Comparison of ENCODE assay signal across 1 cellular context in the genomic region with DNA sequence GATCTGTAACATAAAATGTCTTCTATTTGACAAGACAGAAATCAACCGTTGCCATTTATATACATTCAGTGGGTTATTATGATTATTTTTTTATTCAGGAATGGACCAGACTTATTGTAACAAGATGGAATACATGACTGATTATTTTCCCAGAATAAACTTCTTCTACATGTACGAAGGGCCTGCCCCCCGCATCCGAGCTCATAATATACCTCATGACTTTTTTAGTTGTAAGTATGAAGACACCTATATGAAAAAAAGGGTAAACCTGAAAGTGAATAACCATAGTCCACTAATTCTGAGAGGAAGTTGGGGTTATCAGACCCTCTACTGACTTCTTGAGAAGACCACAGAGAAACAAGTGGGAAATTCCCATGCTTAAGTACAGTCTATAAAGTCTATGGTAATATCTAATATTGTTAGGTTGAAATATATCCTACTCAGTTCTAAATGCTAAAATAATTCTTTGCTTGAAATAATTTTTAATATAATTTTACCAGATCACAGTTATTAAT.
A peak's percentile ranks its signal among the peaks of the same experiment; 100 is the strongest.
TF ChIP-seq lines count a peak whose summit lies in the region.

No MANE protein-coding gene starts in this region.

TF ChIP-seq in GM12878, 131 proteins besides CTCF, POLR2A, EP300 and RAD21 (continued from another document):
- TF ChIP-seq, protein P1, sequence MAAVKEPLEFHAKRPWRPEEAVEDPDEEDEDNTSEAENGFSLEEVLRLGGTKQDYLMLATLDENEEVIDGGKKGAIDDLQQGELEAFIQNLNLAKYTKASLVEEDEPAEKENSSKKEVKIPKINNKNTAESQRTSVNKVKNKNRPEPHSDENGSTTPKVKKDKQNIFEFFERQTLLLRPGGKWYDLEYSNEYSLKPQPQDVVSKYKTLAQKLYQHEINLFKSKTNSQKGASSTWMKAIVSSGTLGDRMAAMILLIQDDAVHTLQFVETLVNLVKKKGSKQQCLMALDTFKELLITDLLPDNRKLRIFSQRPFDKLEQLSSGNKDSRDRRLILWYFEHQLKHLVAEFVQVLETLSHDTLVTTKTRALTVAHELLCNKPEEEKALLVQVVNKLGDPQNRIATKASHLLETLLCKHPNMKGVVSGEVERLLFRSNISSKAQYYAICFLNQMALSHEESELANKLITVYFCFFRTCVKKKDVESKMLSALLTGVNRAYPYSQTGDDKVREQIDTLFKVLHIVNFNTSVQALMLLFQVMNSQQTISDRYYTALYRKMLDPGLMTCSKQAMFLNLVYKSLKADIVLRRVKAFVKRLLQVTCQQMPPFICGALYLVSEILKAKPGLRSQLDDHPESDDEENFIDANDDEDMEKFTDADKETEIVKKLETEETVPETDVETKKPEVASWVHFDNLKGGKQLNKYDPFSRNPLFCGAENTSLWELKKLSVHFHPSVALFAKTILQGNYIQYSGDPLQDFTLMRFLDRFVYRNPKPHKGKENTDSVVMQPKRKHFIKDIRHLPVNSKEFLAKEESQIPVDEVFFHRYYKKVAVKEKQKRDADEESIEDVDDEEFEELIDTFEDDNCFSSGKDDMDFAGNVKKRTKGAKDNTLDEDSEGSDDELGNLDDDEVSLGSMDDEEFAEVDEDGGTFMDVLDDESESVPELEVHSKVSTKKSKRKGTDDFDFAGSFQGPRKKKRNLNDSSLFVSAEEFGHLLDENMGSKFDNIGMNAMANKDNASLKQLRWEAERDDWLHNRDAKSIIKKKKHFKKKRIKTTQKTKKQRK (IDR thresholded peaks at IDR 0.05; ENCODE audit: low read depth, low read length), result no peak
- TF ChIP-seq, protein P2, sequence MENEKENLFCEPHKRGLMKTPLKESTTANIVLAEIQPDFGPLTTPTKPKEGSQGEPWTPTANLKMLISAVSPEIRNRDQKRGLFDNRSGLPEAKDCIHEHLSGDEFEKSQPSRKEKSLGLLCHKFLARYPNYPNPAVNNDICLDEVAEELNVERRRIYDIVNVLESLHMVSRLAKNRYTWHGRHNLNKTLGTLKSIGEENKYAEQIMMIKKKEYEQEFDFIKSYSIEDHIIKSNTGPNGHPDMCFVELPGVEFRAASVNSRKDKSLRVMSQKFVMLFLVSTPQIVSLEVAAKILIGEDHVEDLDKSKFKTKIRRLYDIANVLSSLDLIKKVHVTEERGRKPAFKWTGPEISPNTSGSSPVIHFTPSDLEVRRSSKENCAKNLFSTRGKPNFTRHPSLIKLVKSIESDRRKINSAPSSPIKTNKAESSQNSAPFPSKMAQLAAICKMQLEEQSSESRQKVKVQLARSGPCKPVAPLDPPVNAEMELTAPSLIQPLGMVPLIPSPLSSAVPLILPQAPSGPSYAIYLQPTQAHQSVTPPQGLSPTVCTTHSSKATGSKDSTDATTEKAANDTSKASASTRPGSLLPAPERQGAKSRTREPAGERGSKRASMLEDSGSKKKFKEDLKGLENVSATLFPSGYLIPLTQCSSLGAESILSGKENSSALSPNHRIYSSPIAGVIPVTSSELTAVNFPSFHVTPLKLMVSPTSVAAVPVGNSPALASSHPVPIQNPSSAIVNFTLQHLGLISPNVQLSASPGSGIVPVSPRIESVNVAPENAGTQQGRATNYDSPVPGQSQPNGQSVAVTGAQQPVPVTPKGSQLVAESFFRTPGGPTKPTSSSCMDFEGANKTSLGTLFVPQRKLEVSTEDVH (IDR thresholded peaks at IDR 0.05; ENCODE audit: low read depth, partially characterized antibody), result no peak
- TF ChIP-seq NFIC (IDR thresholded peaks at IDR 0.05; ENCODE audit: low read depth, low read length), result peak; percentile 95
- TF ChIP-seq HCFC1 (IDR thresholded peaks at IDR 0.05; ENCODE audit: low read length), result no peak
- TF ChIP-seq KLF5 (IDR thresholded peaks at IDR 0.05; ENCODE audit: partially characterized antibody), result no peak
- TF ChIP-seq ZNF622 (IDR thresholded peaks at IDR 0.05), result no peak
- no peak for TF ChIP-seq POLR2AphosphoS2 (IDR thresholded peaks at IDR 0.05; ENCODE audit: low read depth, low read length)
- TF ChIP-seq SREBF2 (IDR thresholded peaks at IDR 0.05; ENCODE audit: low read length), result no peak
- no peak for TF ChIP-seq SMAD5 (IDR thresholded peaks at IDR 0.05; ENCODE audit: low read depth)
- TF ChIP-seq, protein P3, sequence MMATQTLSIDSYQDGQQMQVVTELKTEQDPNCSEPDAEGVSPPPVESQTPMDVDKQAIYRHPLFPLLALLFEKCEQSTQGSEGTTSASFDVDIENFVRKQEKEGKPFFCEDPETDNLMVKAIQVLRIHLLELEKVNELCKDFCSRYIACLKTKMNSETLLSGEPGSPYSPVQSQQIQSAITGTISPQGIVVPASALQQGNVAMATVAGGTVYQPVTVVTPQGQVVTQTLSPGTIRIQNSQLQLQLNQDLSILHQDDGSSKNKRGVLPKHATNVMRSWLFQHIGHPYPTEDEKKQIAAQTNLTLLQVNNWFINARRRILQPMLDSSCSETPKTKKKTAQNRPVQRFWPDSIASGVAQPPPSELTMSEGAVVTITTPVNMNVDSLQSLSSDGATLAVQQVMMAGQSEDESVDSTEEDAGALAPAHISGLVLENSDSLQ (IDR thresholded peaks at IDR 0.05), result no peak
- TF ChIP-seq NR2F1 (conservative IDR thresholded peaks at IDR 0.05), result peak; percentile 67
- peak; percentile 60; the same call in 1 of the 2 replicates for TF ChIP-seq GABPA (IDR thresholded peaks at IDR 0.05; ENCODE audit: low read depth)
- no peak for TF ChIP-seq TAF1 (IDR thresholded peaks at IDR 0.05; ENCODE audit: borderline replicate concordance, low read depth, low read length)
- TF ChIP-seq SIN3A (IDR thresholded peaks at IDR 0.05; ENCODE audit: low read depth, low read length), result no peak
- TF ChIP-seq, protein P4, sequence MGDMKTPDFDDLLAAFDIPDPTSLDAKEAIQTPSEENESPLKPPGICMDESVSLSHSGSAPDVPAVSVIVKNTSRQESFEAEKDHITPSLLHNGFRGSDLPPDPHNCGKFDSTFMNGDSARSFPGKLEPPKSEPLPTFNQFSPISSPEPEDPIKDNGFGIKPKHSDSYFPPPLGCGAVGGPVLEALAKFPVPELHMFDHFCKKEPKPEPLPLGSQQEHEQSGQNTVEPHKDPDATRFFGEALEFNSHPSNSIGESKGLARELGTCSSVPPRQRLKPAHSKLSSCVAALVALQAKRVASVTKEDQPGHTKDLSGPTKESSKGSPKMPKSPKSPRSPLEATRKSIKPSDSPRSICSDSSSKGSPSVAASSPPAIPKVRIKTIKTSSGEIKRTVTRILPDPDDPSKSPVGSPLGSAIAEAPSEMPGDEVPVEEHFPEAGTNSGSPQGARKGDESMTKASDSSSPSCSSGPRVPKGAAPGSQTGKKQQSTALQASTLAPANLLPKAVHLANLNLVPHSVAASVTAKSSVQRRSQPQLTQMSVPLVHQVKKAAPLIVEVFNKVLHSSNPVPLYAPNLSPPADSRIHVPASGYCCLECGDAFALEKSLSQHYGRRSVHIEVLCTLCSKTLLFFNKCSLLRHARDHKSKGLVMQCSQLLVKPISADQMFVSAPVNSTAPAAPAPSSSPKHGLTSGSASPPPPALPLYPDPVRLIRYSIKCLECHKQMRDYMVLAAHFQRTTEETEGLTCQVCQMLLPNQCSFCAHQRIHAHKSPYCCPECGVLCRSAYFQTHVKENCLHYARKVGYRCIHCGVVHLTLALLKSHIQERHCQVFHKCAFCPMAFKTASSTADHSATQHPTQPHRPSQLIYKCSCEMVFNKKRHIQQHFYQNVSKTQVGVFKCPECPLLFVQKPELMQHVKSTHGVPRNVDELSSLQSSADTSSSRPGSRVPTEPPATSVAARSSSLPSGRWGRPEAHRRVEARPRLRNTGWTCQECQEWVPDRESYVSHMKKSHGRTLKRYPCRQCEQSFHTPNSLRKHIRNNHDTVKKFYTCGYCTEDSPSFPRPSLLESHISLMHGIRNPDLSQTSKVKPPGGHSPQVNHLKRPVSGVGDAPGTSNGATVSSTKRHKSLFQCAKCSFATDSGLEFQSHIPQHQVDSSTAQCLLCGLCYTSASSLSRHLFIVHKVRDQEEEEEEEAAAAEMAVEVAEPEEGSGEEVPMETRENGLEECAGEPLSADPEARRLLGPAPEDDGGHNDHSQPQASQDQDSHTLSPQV (IDR thresholded peaks at IDR 0.05), result no peak
- peak in 1 of 2 experiments; percentile 31; a peak in 1 of 4 replicates for TF ChIP-seq IKZF2 (IDR thresholded peaks at IDR 0.05)
- TF ChIP-seq, protein P5, sequence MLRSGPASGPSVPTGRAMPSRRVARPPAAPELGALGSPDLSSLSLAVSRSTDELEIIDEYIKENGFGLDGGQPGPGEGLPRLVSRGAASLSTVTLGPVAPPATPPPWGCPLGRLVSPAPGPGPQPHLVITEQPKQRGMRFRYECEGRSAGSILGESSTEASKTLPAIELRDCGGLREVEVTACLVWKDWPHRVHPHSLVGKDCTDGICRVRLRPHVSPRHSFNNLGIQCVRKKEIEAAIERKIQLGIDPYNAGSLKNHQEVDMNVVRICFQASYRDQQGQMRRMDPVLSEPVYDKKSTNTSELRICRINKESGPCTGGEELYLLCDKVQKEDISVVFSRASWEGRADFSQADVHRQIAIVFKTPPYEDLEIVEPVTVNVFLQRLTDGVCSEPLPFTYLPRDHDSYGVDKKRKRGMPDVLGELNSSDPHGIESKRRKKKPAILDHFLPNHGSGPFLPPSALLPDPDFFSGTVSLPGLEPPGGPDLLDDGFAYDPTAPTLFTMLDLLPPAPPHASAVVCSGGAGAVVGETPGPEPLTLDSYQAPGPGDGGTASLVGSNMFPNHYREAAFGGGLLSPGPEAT (IDR thresholded peaks at IDR 0.05; ENCODE audit: low read depth), result peak; percentile 57
- TF ChIP-seq STAT1 (conservative IDR thresholded peaks at IDR 0.05), result no peak
- no peak for TF ChIP-seq SUPT20H (IDR thresholded peaks at IDR 0.05; ENCODE audit: borderline replicate concordance, control insufficient read depth, low read depth, low read length)
- no peak for TF ChIP-seq ASH2L (IDR thresholded peaks at IDR 0.05; ENCODE audit: borderline replicate concordance, low read depth)
- TF ChIP-seq CBX3 (IDR thresholded peaks at IDR 0.05; ENCODE audit: borderline replicate concordance, low read depth), result no peak
- TF ChIP-seq SP1 (IDR thresholded peaks at IDR 0.05; ENCODE audit: low read depth, low read length), result no peak
- no peak for TF ChIP-seq IKZF1 (conservative IDR thresholded peaks at IDR 0.05)
- TF ChIP-seq, protein P6, sequence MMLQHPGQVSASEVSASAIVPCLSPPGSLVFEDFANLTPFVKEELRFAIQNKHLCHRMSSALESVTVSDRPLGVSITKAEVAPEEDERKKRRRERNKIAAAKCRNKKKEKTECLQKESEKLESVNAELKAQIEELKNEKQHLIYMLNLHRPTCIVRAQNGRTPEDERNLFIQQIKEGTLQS (IDR thresholded peaks at IDR 0.05; ENCODE audit: borderline replicate concordance, extremely low read depth, low read depth, low read length), result no peak
- TF ChIP-seq, protein P7, sequence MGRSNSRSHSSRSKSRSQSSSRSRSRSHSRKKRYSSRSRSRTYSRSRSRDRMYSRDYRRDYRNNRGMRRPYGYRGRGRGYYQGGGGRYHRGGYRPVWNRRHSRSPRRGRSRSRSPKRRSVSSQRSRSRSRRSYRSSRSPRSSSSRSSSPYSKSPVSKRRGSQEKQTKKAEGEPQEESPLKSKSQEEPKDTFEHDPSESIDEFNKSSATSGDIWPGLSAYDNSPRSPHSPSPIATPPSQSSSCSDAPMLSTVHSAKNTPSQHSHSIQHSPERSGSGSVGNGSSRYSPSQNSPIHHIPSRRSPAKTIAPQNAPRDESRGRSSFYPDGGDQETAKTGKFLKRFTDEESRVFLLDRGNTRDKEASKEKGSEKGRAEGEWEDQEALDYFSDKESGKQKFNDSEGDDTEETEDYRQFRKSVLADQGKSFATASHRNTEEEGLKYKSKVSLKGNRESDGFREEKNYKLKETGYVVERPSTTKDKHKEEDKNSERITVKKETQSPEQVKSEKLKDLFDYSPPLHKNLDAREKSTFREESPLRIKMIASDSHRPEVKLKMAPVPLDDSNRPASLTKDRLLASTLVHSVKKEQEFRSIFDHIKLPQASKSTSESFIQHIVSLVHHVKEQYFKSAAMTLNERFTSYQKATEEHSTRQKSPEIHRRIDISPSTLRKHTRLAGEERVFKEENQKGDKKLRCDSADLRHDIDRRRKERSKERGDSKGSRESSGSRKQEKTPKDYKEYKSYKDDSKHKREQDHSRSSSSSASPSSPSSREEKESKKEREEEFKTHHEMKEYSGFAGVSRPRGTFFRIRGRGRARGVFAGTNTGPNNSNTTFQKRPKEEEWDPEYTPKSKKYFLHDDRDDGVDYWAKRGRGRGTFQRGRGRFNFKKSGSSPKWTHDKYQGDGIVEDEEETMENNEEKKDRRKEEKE (IDR thresholded peaks at IDR 0.05), result no peak
- TF ChIP-seq, protein P8, sequence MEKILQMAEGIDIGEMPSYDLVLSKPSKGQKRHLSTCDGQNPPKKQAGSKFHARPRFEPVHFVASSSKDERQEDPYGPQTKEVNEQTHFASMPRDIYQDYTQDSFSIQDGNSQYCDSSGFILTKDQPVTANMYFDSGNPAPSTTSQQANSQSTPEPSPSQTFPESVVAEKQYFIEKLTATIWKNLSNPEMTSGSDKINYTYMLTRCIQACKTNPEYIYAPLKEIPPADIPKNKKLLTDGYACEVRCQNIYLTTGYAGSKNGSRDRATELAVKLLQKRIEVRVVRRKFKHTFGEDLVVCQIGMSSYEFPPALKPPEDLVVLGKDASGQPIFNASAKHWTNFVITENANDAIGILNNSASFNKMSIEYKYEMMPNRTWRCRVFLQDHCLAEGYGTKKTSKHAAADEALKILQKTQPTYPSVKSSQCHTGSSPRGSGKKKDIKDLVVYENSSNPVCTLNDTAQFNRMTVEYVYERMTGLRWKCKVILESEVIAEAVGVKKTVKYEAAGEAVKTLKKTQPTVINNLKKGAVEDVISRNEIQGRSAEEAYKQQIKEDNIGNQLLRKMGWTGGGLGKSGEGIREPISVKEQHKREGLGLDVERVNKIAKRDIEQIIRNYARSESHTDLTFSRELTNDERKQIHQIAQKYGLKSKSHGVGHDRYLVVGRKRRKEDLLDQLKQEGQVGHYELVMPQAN (conservative IDR thresholded peaks at IDR 0.05), result no peak
- no peak for TF ChIP-seq JUND (IDR thresholded peaks at IDR 0.05; ENCODE audit: low read depth, low read length)
- no peak for TF ChIP-seq MXI1 (IDR thresholded peaks at IDR 0.05; ENCODE audit: low read depth, low read length)
- no peak for TF ChIP-seq KDM1A (IDR thresholded peaks at IDR 0.05; ENCODE audit: borderline replicate concordance)
